ENCODE assay signal across 9 cellular contexts in genomic region chr15:96359772-96360498, GRCh38. TPM values are rescaled to one million over a fixed set of nuclear protein-coding genes. Genes with fewer than 3 reads are reported as not detected.
DNase-seq lines count a peak whose midpoint lies in the region; ATAC-seq and TF ChIP-seq lines count a peak whose summit lies in the region.
"Had no signal": no experiment of that assay in that cellular context is flagged by ENCODE, and none has a peak within 500 bp of the region (broad histone marks: within the 10 kb centered on the region; RNA-seq: fewer than 3 reads in every experiment).

No MANE protein-coding gene starts in this region.

- H3K9me3 ChIP-seq in endodermal cell (ENCODE audit: control insufficient read depth, low read length), result no peaks in the 10 kb centered on the region
- no peaks in the 10 kb centered on the region for H3K9me3 ChIP-seq in tibial nerve

- no peak overlapping the region for H3K9ac ChIP-seq in endodermal cell (ENCODE audit: extremely low read depth, low read length, poor library complexity, severe bottlenecking)

- no peak for ATAC-seq in HG02938 (IDR thresholded peaks at IDR 0.05; ENCODE audit: unreplicated experiment)

- no peaks in the 10 kb centered on the region for H3K36me3 ChIP-seq in endodermal cell (ENCODE audit: control insufficient read depth, insufficient read depth, low read length)
- no peaks in the 10 kb centered on the region for H3K36me3 ChIP-seq in tibial nerve

- DNase-seq in NCI-H524 (lab: John Stamatoyannopoulos, UW), result peak; percentile 36 to 57
- no peak for DNase-seq in NCI-H524 treated with DMSO at 0.1 percent for 48 hours (lab: John Stamatoyannopoulos, UW)
- DNase-seq in endodermal cell, result peak; percentile 83
- peak; percentile 39 to 62 for DNase-seq in lung microvascular endothelial cell (ENCODE audit: low read depth in 2 of 2)
- peak in 1 of 2 donors; percentile 42 for DNase-seq in tibial nerve (ENCODE audit: low spot score in 2 of 2)
- DNase-seq in activated naive CD4-positive, alpha-beta T cell treated with anti-CD3 and anti-CD28 coated beads for 36 hours, result no peak
- DNase-seq in NCI-H1436 treated with DMSO at 0.1 percent for 48 hours (lab: John Stamatoyannopoulos, UW), result no peak
- DNase-seq: activated CD4-positive, alpha-beta T cell treated with anti-CD3 and anti-CD28 coated beads, Interleukin-2, amount 50 U/mL, for 4 hours had no signal

- no peaks in the 10 kb centered on the region for H3K9me3 Mint-ChIP-seq in endodermal cell
- no peaks in the 10 kb centered on the region for H3K9me3 Mint-ChIP-seq in activated naive CD4-positive, alpha-beta T cell treated with anti-CD3 and anti-CD28 coated beads for 36 hours

- H3K27me3 ChIP-seq in endodermal cell (ENCODE audit: control insufficient read depth, insufficient read depth, low read length, poor library complexity, severe bottlenecking), result peaks cover 100% of the 10 kb centered on the region
- peaks cover 0 to 4% of the 10 kb centered on the region in 2 donors for H3K27me3 ChIP-seq in tibial nerve

- H3K27ac ChIP-seq in endodermal cell (ENCODE audit: low read depth, low read length) (no peak overlapping the region), tibial nerve (peak overlapping the region; percentile 95 to 100 (median 98))

- H3K27ac Mint-ChIP-seq in endodermal cell, result no peak overlapping the region
- no peak overlapping the region for H3K27ac Mint-ChIP-seq in activated naive CD4-positive, alpha-beta T cell treated with anti-CD3 and anti-CD28 coated beads for 36 hours

- H3K4me1 ChIP-seq in endodermal cell (ENCODE audit: control insufficient read depth, insufficient read depth, low read length) (peaks cover 15% of the 10 kb centered on the region), tibial nerve (peaks cover 0 to 66% (median 24%) of the 10 kb centered on the region in 4 donors)

- H3K4me3 ChIP-seq in endodermal cell (ENCODE audit: low read length) (peak overlapping the region; percentile 75), tibial nerve (peak overlapping the region; percentile 42 to 75 (median 51))

- no peaks in the 10 kb centered on the region for H3K27me3 Mint-ChIP-seq in endodermal cell (ENCODE audit: insufficient read depth)
- peaks cover 72% of the 10 kb centered on the region for H3K27me3 Mint-ChIP-seq in activated naive CD4-positive, alpha-beta T cell treated with anti-CD3 and anti-CD28 coated beads for 36 hours (ENCODE audit: low read depth)

- WGBS in endodermal cell (ENCODE audit: insufficient coverage in 1 of 2, insufficient read length in 1 of 2), 2 experiments, result 1 to 2% methylated on average over 11 to 46 of the region's 46 CpGs
- 4% methylated on average over 28 to 41 of the region's 46 CpGs for WGBS in tibial nerve, 2 donors

- H3K4me3 Mint-ChIP-seq in endodermal cell, result peak overlapping the region; percentile 43
- no peak overlapping the region for H3K4me3 Mint-ChIP-seq in activated naive CD4-positive, alpha-beta T cell treated with anti-CD3 and anti-CD28 coated beads for 36 hours

- TF ChIP-seq EP300 in tibial nerve (IDR thresholded peaks at IDR 0.05), result peak in 1 of 2 donors; percentile 61

- peaks cover 19% of the 10 kb centered on the region for H3K4me1 Mint-ChIP-seq in endodermal cell
- peaks cover 27% of the 10 kb centered on the region for H3K4me1 Mint-ChIP-seq in activated naive CD4-positive, alpha-beta T cell treated with anti-CD3 and anti-CD28 coated beads for 36 hours (ENCODE audit: low read depth)

- CTCF ChIA-PET in activated naive CD4-positive, alpha-beta T cell treated with anti-CD3 and anti-CD28 coated beads for 36 hours (lab: Charles Lee), result no interaction called here

- TF ChIP-seq CTCF in endodermal cell (conservative IDR thresholded peaks at IDR 0.05), result no peak
- no peak for TF ChIP-seq CTCF in tibial nerve (IDR thresholded peaks at IDR 0.05)

- TF ChIP-seq POLR2A in tibial nerve (IDR thresholded peaks at IDR 0.05), result peak in 1 of 2 donors; percentile 17

- intact Hi-C loops in activated naive CD4-positive, alpha-beta T cell treated with anti-CD3 and anti-CD28 coated beads for 36 hours (cut with micrococcal nuclease), result loop anchor here (2.0 to 10.0 kb wide), 3 partner anchors 55 to 1778 kb away; no protein-coding TSS in a partner anchor

- H3K36me3 Mint-ChIP-seq in endodermal cell (ENCODE audit: low read depth), result no peaks in the 10 kb centered on the region
- peaks cover 2% of the 10 kb centered on the region for H3K36me3 Mint-ChIP-seq in activated naive CD4-positive, alpha-beta T cell treated with anti-CD3 and anti-CD28 coated beads for 36 hours (ENCODE audit: low read depth)

RNA-seq across cellular contexts. Expression of gene NR2F2, which starts 29.4 kb away (rescaled TPM):
- total RNA-seq in endodermal cell, result 1 to 10 TPM in 1 of 2 donors, under 1 TPM in 1; 0.73 to 3.3 TPM
- polyA plus RNA-seq in endodermal cell (2013, experiment 1 of 2), result 54.2 TPM
- 40.9 TPM for polyA plus RNA-seq in endodermal cell (2013, experiment 2 of 2)
- 17.4 and 25.0 TPM in 2 replicates for total RNA-seq in lung microvascular endothelial cell
- total RNA-seq in tibial nerve, result 100 to 1,000 TPM in 3 of 4 donors, 10 to 100 TPM in 1; 70.8 to 129 (median 124) TPM
- not detected for total RNA-seq in activated naive CD4-positive, alpha-beta T cell treated with anti-CD3 and anti-CD28 coated beads for 36 hours

Comparison
In these comparisons a context has a peak if more than half of its experiments do, and no peak if none do; other contexts are left out.
1. DNase-seq: peak in NCI-H524 (2 of 2), endodermal cell (single experiment) and lung microvascular endothelial cell (2 of 2); none in NCI-H524 treated with DMSO at 0.1 percent for 48 hours (single experiment), activated naive CD4-positive, alpha-beta T cell treated with anti-CD3 and anti-CD28 coated beads for 36 hours (single experiment) and NCI-H1436 treated with DMSO at 0.1 percent for 48 hours (single experiment).